ENCODE assay signal across 8 cellular contexts in genomic region chr1:234372011-234372757, GRCh38. TPM values are rescaled to one million over a fixed set of nuclear protein-coding genes. Genes with fewer than 3 reads are reported as not detected.
DNase-seq lines count a peak whose midpoint lies in the region; ATAC-seq and TF ChIP-seq lines count a peak whose summit lies in the region.

No MANE protein-coding gene starts in this region.

- no peaks in the 10 kb centered on the region; the same call in 1 of the 2 replicates for H4K20me1 ChIP-seq in GM23338 (replicated peaks; ENCODE audit: insufficient read depth)

- DNase-seq in GM23338 (ENCODE audit: low spot score): no peak
- no peak for DNase-seq in Peyer's patch
- DNase-seq in esophagus squamous epithelium (lab: John Stamatoyannopoulos, UW): no peak
- no peak for DNase-seq in gastrocnemius medialis
- no peak for DNase-seq in iPS-NIHi7 (ENCODE audit: extremely low spot score)
- DNase-seq in OCI-M2 (lab: John Stamatoyannopoulos, UW; ENCODE audit: unreplicated experiment): no peak

- peaks cover 14% of the 10 kb centered on the region for H3K36me3 Mint-ChIP-seq in GM23338 (ENCODE audit: low read depth)

- H3K36me3 ChIP-seq in GM23338 (ENCODE audit: insufficient read depth) (peaks cover 13% of the 10 kb centered on the region), Peyer's patch (peaks cover 0 to 15% (median 0%) of the 10 kb centered on the region in 3 donors), esophagus squamous epithelium (peaks cover 4 to 23% (median 9%) of the 10 kb centered on the region in 3 donors), gastrocnemius medialis (peaks cover 0 to 22% of the 10 kb centered on the region in 2 donors)

- 39 to 40% methylated on average over 9 of the region's 9 CpGs for WGBS in esophagus squamous epithelium, 2 donors

- ATAC-seq in GM23338 (no peak), gastrocnemius medialis (no peak), HG03135 (IDR thresholded peaks at IDR 0.05; ENCODE audit: unreplicated experiment) (no peak), HG02884 (IDR thresholded peaks at IDR 0.05; ENCODE audit: unreplicated experiment) (no peak)

- intact Hi-C loops in esophagus squamous epithelium (cut with DNase I): no loop called here
- intact Hi-C loops in gastrocnemius medialis (cut with DNase I; ENCODE audit: low total_unique reads): loop anchor here (5.0 kb wide), 1 partner anchor 105 kb away; the partner anchor contains the start of gene TARBP1

- H3K4me3 ChIP-seq in GM23338 (peak overlapping the region; percentile 80), Peyer's patch (peak overlapping the region; percentile 73 to 79 (median 74)), esophagus squamous epithelium (peak overlapping the region; percentile 69 to 94 (median 93)), gastrocnemius medialis (peak overlapping the region; percentile 82 to 96 (median 95))

- H3K4me2 ChIP-seq in GM23338: peak overlapping the region; percentile 82

- no peak overlapping the region for H2AFZ ChIP-seq in GM23338

- H3K27ac Mint-ChIP-seq in GM23338: peak overlapping the region; percentile 65; the same call in 1 of the 2 replicates

- no peaks in the 10 kb centered on the region for H3K9me2 ChIP-seq in GM23338 (ENCODE audit: insufficient read depth)

- H3F3A ChIP-seq in GM23338 (replicated peaks; ENCODE audit: low read depth): no peaks in the 10 kb centered on the region

- no peaks in the 10 kb centered on the region for H3K27me3 ChIP-seq in GM23338 (ENCODE audit: insufficient read depth)
- no peaks in the 10 kb centered on the region for H3K27me3 ChIP-seq in Peyer's patch
- no peaks in the 10 kb centered on the region for H3K27me3 ChIP-seq in esophagus squamous epithelium
- no peaks in the 10 kb centered on the region for H3K27me3 ChIP-seq in gastrocnemius medialis

- peaks cover 6% of the 10 kb centered on the region; the same call in 1 of the 2 replicates for H3K4me1 ChIP-seq in GM23338 (ENCODE audit: insufficient read depth)
- H3K4me1 ChIP-seq in Peyer's patch: peaks cover 0 to 16% (median 5%) of the 10 kb centered on the region in 4 donors
- H3K4me1 ChIP-seq in esophagus squamous epithelium: peaks cover 4 to 40% (median 16%) of the 10 kb centered on the region in 3 donors
- peaks cover 18 to 30% of the 10 kb centered on the region in 2 donors for H3K4me1 ChIP-seq in gastrocnemius medialis

- H3K9me3 Mint-ChIP-seq in GM23338: no peaks in the 10 kb centered on the region

- H3K4me1 Mint-ChIP-seq in GM23338: peaks cover 7% of the 10 kb centered on the region; the same call in 2 of the 3 replicates

- peaks cover 2% of the 10 kb centered on the region for H3K27me3 Mint-ChIP-seq in GM23338 (ENCODE audit: insufficient read depth, low read depth, poor library complexity)

- TF ChIP-seq CTCF in GM23338 (conservative IDR thresholded peaks at IDR 0.05; ENCODE audit: low read depth in 2 of 2): no peak
- no peak for TF ChIP-seq CTCF in Peyer's patch (IDR thresholded peaks at IDR 0.05)
- no peak for TF ChIP-seq CTCF in esophagus squamous epithelium (IDR thresholded peaks at IDR 0.05)
- TF ChIP-seq CTCF in gastrocnemius medialis (IDR thresholded peaks at IDR 0.05 in 4 of 5, conservative IDR thresholded peaks at IDR 0.05 in 1 of 5): no peak

- peak overlapping the region; percentile 97 for H3K4me3 Mint-ChIP-seq in GM23338

- TF ChIP-seq POLR2A in Peyer's patch (IDR thresholded peaks at IDR 0.05) (no peak), esophagus squamous epithelium (IDR thresholded peaks at IDR 0.05) (no peak), gastrocnemius medialis (IDR thresholded peaks at IDR 0.05) (no peak)

- H3K9me3 ChIP-seq in Peyer's patch: no peaks in the 10 kb centered on the region
- H3K9me3 ChIP-seq in esophagus squamous epithelium: no peaks in the 10 kb centered on the region
- no peaks in the 10 kb centered on the region for H3K9me3 ChIP-seq in gastrocnemius medialis

- H3K27ac ChIP-seq in GM23338 (ENCODE audit: low read depth) (0 out of 2 replicates have a peak overlapping the region, but pooled peaks have one; percentile 74), Peyer's patch (peak overlapping the region in 1 of 4 donors; percentile 95), esophagus squamous epithelium (peak overlapping the region in 3 of 4 donors; percentile 93 to 97 (median 97)), gastrocnemius medialis (peak overlapping the region; percentile 91 to 97 (median 96))

- peaks cover 24% of the 10 kb centered on the region for H3K79me2 ChIP-seq in GM23338 (replicated peaks; ENCODE audit: insufficient read depth)

- in situ Hi-C loops in gastrocnemius medialis (cut with MboI; ENCODE audit: low sequenced_read_pairs in 4 of 4): no loop called here

TF ChIP-seq in GM23338, 12 proteins besides CTCF, POLR2A, EP300 and RAD21 (continues in another document):
- TF ChIP-seq ETS1 (IDR thresholded peaks at IDR 0.05) (no peak), EZH2phosphoT487 (IDR thresholded peaks at IDR 0.05; ENCODE audit: unreplicated experiment) (no peak), EZH2 (IDR thresholded peaks at IDR 0.05; ENCODE audit: low read depth, unreplicated experiment) (no peak), REST (IDR thresholded peaks at IDR 0.05; ENCODE audit: unreplicated experiment) (no peak), STAT1 (IDR thresholded peaks at IDR 0.05; ENCODE audit: unreplicated experiment) (no peak), POLR2AphosphoS5 (IDR thresholded peaks at IDR 0.05; ENCODE audit: low read depth) (no peak), JUNB (IDR thresholded peaks at IDR 0.05; ENCODE audit: unreplicated experiment) (no peak)

RNA-seq across cellular contexts. Expression of gene COA6, which starts 1.1 kb away (rescaled TPM):
- 20.7 and 33.9 TPM in 2 replicates for total RNA-seq in GM23338 (2014; rRNA removed; shearing (Covaris generic))
- 152 and 156 TPM in 2 replicates for polyA plus RNA-seq in GM23338 (2016; fragmentation: Nextera tagmentation; extraction: Ambion mirVana)
- total RNA-seq in Peyer's patch: 10 to 100 TPM; 11.7 to 48.7 (median 19.0) TPM
- total RNA-seq in esophagus squamous epithelium: 10 to 100 TPM; 17.1 to 33.5 (median 24.6) TPM
- 100 to 1,000 TPM in 1 of 4 donors, 10 to 100 TPM in 3; 53.7 to 113 (median 58.7) TPM for total RNA-seq in gastrocnemius medialis
